In the genomic region with DNA sequence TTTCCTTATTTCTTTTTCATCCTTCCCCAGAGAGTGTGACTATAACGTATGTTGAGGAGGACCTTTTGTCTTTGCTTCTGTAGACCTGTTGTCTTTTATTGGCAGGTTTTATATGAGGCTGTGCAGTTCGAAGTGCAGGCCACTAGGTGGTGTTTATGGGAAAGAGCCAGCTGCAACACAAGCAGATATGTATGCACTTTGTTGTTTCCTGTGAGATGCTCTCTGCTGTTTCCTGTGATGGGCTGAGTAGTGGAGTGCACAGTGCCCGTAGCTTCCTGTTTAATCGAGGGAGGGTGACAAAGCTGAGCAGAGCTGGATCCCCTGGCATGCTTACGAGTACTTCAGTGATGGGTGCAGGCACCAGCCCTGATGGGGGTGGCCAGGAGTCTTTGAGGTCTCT, we compare ENCODE assay signal across 13 cellular contexts. TPM values are rescaled to one million over a fixed set of nuclear protein-coding genes. Genes with fewer than 3 reads are reported as not detected.
A peak's percentile ranks its signal among the peaks of the same experiment; 100 is the strongest.
DNase-seq lines count a peak whose midpoint lies in the region; ATAC-seq and TF ChIP-seq lines count a peak whose summit lies in the region.
"Not testable (repeated sequence)": the region's sequence is repeated elsewhere in the genome, so short reads cannot be mapped to it uniquely, and the experiment has no call there.
"Had no signal": no experiment of that assay in that cellular context is flagged by ENCODE, and none has a peak within 500 bp of the region (broad histone marks: within the 10 kb centered on the region; RNA-seq: fewer than 3 reads in every experiment).

No MANE protein-coding gene starts in this region.

- not testable (repeated sequence) for H3K9me3 Mint-ChIP-seq in CD4-positive, alpha-beta T cell; activated T-helper 17 cell treated with anti-CD3 and anti-CD28 coated beads, Interleukin-2, amount 50 U/mL, for 72 hours

- not testable (repeated sequence) for H3K4me3 ChIP-seq in neural cell (ENCODE audit: low read length)

- H3K9me2 ChIP-seq in neural cell (ENCODE audit: insufficient read depth, low read length): not testable (repeated sequence)

- not testable (repeated sequence) for TF ChIP-seq EP300 in neural cell (conservative IDR thresholded peaks at IDR 0.05; ENCODE audit: poor library complexity, severe bottlenecking)

- TF ChIP-seq CTCF in CD4-positive, alpha-beta T cell (IDR thresholded peaks at IDR 0.05): not testable (repeated sequence)
- peak; percentile 36; the same call in 1 of the 2 replicates for TF ChIP-seq CTCF in LNCAP (IDR thresholded peaks at IDR 0.05)
- TF ChIP-seq CTCF in neural cell (IDR thresholded peaks at IDR 0.05; ENCODE audit: poor library complexity, severe bottlenecking): peak; percentile 58

- DNase-seq in CD4-positive, alpha-beta T cell: peak in 1 of 10 experiments; percentile 1
- DNase-seq in SKM-1 (lab: John Stamatoyannopoulos, UW; ENCODE audit: unreplicated experiment): peak; percentile 0
- DNase-seq in globus pallidus (ENCODE audit: low spot score): peak; percentile 16

- H3F3A ChIP-seq in neural cell (ENCODE audit: insufficient read depth, low read length, poor library complexity, severe bottlenecking): not testable (repeated sequence)

- not testable (repeated sequence) for H3K36me3 ChIP-seq in neural cell (ENCODE audit: insufficient read depth, low read length)

- not testable (repeated sequence) for H3K79me2 ChIP-seq in neural cell (replicated peaks; ENCODE audit: insufficient read depth, low read length)

- not testable (repeated sequence) for H4K20me1 ChIP-seq in neural cell (ENCODE audit: insufficient read depth)

- not testable (repeated sequence) for H3K9ac ChIP-seq in neural cell (ENCODE audit: low read length)

- H2AFZ ChIP-seq in neural cell (ENCODE audit: low read depth, low read length): not testable (repeated sequence)

- H3K4me3 Mint-ChIP-seq in CD4-positive, alpha-beta T cell; activated T-helper 17 cell treated with anti-CD3 and anti-CD28 coated beads, Interleukin-2, amount 50 U/mL, for 72 hours: not testable (repeated sequence)

- TF ChIP-seq RAD21 in neural cell (conservative IDR thresholded peaks at IDR 0.05): peak; percentile 46

- POLR2A ChIA-PET in CD4-positive, alpha-beta T cell (lab: Charles Lee): not testable (repeated sequence)

- not testable (repeated sequence) for H3K27ac ChIP-seq in CD4-positive, alpha-beta T cell (ENCODE audit: low read depth, low read length); neural cell (ENCODE audit: low read length)

- not testable (repeated sequence) for H3K9me3 ChIP-seq in CD4-positive, alpha-beta T cell (ENCODE audit: control insufficient read depth, low read length); neural cell (ENCODE audit: low read length)

- not testable (repeated sequence) for H3K4me2 ChIP-seq in neural cell (ENCODE audit: low read length)

- not testable (repeated sequence) for H3K27me3 ChIP-seq in CD4-positive, alpha-beta T cell (ENCODE audit: control insufficient read depth, insufficient read depth, low read length); neural cell (ENCODE audit: insufficient read depth, low read depth, low read length)

- peak; percentile 72 for ATAC-seq in CD4-positive, alpha-beta T cell (ENCODE audit: poor library complexity)
- ATAC-seq in GM19397 (IDR thresholded peaks at IDR 0.05; ENCODE audit: unreplicated experiment) (peak; percentile 96), HG02884 (IDR thresholded peaks at IDR 0.05; ENCODE audit: unreplicated experiment) (peak; percentile 95)
- peak; percentile 47 for ATAC-seq in activated T-helper 17 cell treated with anti-CD3 and anti-CD28 coated beads, Interleukin-2, amount 50 U/mL, for 72 hours (replicated peaks)

- H3K27ac Mint-ChIP-seq in CD4-positive, alpha-beta T cell; activated T-helper 17 cell treated with anti-CD3 and anti-CD28 coated beads, Interleukin-2, amount 50 U/mL, for 72 hours: not testable (repeated sequence)

- not testable (repeated sequence) for H3K36me3 Mint-ChIP-seq in CD4-positive, alpha-beta T cell (ENCODE audit: low read depth); activated T-helper 17 cell treated with anti-CD3 and anti-CD28 coated beads, Interleukin-2, amount 50 U/mL, for 72 hours (ENCODE audit: low read depth)

- not testable (repeated sequence) for H3K4me1 Mint-ChIP-seq in CD4-positive, alpha-beta T cell (ENCODE audit: low read depth); activated T-helper 17 cell treated with anti-CD3 and anti-CD28 coated beads, Interleukin-2, amount 50 U/mL, for 72 hours

- CTCF ChIA-PET in CD4-positive, alpha-beta T cell (lab: Charles Lee): not testable (repeated sequence)

- not testable (repeated sequence) for H3K27me3 Mint-ChIP-seq in CD4-positive, alpha-beta T cell; activated T-helper 17 cell treated with anti-CD3 and anti-CD28 coated beads, Interleukin-2, amount 50 U/mL, for 72 hours

- intact Hi-C loops in CD4-positive, alpha-beta T cell (cut with DNase I, micrococcal nuclease): not testable (repeated sequence)

TF ChIP-seq in neural cell, 6 proteins besides CTCF, POLR2A, EP300 and RAD21:
- TF ChIP-seq SMC3 (conservative IDR thresholded peaks at IDR 0.05; ENCODE audit: poor library complexity): peak; percentile 57

RNA-seq across cellular contexts. Expression of a gene that starts 51.8 kb away (rescaled TPM):
- total RNA-seq in CD4-positive, alpha-beta T cell: not detected
- not detected for total RNA-seq in activated T-helper 17 cell treated with anti-CD3 and anti-CD28 coated beads, Interleukin-2, amount 50 U/mL, for 72 hours
- polyA plus RNA-seq in neural cell: not detected in 2 replicates
- not detected in 2 replicates for polyA minus RNA-seq in neural cell
- total RNA-seq: H7, left cardiac atrium, natural killer cell, T-cell, upper lobe of left lung had no signal
